8 cellular contexts compared by ENCODE assay signal in the genomic region with DNA sequence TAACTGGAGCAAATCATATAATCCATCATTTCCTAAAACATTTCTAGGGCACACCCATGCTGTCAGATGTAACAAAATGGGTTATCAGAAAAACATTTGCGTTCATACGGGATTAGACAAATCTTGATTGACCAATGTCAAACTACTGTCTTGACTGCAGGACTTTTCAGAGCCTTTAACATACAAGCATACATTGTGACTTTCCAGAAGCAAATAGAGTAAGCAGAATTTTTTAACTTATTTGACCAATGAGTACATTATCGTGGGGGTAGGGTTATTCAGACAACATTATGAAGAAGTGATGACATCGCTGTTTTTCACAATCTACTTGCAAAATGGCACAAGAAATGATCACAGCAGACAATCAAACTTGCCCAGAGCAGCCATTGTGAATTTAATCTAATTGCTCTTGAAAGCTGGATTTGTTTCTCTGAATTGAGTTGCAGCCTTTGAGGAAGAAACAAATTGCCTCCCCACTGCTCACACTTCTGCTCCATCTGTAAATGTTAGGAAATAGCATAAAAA.
"Had no signal": no experiment of that assay in that cellular context is flagged by ENCODE, and none has a peak within 500 bp of the region (broad histone marks: within the 10 kb centered on the region; RNA-seq: fewer than 3 reads in every experiment).

No MANE protein-coding gene starts in this region.

- ATAC-seq: GM23338, HCT116 had no signal

- H3K9me3 ChIP-seq: HAP-1 had no signal

- H3K4me1 ChIP-seq: HAP-1 had no signal

- DNase-seq: H7, KBM-7 had no signal

- H3K4me2 ChIP-seq: GM23338, KMS-11 had no signal

- H3K36me3 ChIP-seq: HAP-1 had no signal

- FAIRE-seq: H1, HTR-8/SVneo had no signal

- H3K27ac ChIP-seq: KMS-11 had no signal

- H3K9ac ChIP-seq: KMS-11 had no signal

- H3K4me3 ChIP-seq: GM23338, HAP-1 had no signal
